8 cellular contexts compared by ENCODE assay signal in genomic region chr1:37808369-37809319, GRCh38. TPM values are rescaled to one million over a fixed set of nuclear protein-coding genes. Genes with fewer than 3 reads are reported as not detected.
DNase-seq lines count a peak whose midpoint lies in the region; ATAC-seq and TF ChIP-seq lines count a peak whose summit lies in the region.

No MANE protein-coding gene starts in this region.

- ATAC-seq in GM19438 (IDR thresholded peaks at IDR 0.05; ENCODE audit: low read depth, unreplicated experiment) (peak; percentile 45), HG03457 (IDR thresholded peaks at IDR 0.05; ENCODE audit: unreplicated experiment) (peak; percentile 27), Right ventricle myocardium superior (ENCODE audit: poor library complexity) (peak; percentile 90)

- H3K27ac ChIP-seq in adrenal gland = peak overlapping the region; percentile 75 to 98 (median 93)

- H3K9me3 ChIP-seq in adrenal gland (replicated peaks in 1 of 3) = no peaks in the 10 kb centered on the region

- peak; percentile 63 for DNase-seq in DMS153 treated with DMSO at 0.1 percent for 48 hours (lab: John Stamatoyannopoulos, UW; ENCODE audit: unreplicated experiment)
- DNase-seq in NOMO-1 treated with dmso at 0.1 percent for 144 hours (lab: John Stamatoyannopoulos, UW; ENCODE audit: unreplicated experiment) = peak; percentile 36
- DNase-seq in adrenal gland = peak; percentile 62 to 88 (median 81)
- DNase-seq in Right ventricle myocardium superior = peak; percentile 80
- DNase-seq in occipital lobe (lab: John Stamatoyannopoulos, UW) = peak; percentile 83
- DNase-seq in central memory CD4-positive, alpha-beta T cell = no peak

- peak; percentile 29 to 68 for TF ChIP-seq POLR2A in adrenal gland (IDR thresholded peaks at IDR 0.05)

- H3K4me1 ChIP-seq in adrenal gland (replicated peaks in 1 of 2) = peaks cover 17 to 39% of the 10 kb centered on the region in 2 donors

- no peak for TF ChIP-seq CTCF in adrenal gland (IDR thresholded peaks at IDR 0.05)

- H3K27me3 ChIP-seq in adrenal gland = no peaks in the 10 kb centered on the region

- H3K36me3 ChIP-seq in adrenal gland (replicated peaks in 1 of 2) = peaks cover 0 to 32% of the 10 kb centered on the region in 2 donors

- H3K4me3 ChIP-seq in adrenal gland = peak overlapping the region in 3 of 4 donors; percentile 74 to 95 (median 84)

- 0 to 4% (median 2%) methylated on average over 1 to 54 of the region's 54 CpGs for WGBS in adrenal gland, 4 donors

- intact Hi-C loops in adrenal gland (cut with DNase I) (loop anchor here in 1 of 2 donors (10.0 kb wide), 1 partner anchor 56 kb away; no protein-coding TSS in a partner anchor), Right ventricle myocardium superior (cut with DNase I) (loop anchor here (2.0 kb wide), 1 partner anchor 50 kb away; the partner anchor contains the start of gene MTF1)

RNA-seq across cellular contexts. Expression of gene YRDC, which starts 0.6 kb away (rescaled TPM):
- total RNA-seq in adrenal gland = 10 to 100 TPM in 6 of 8 donors, 1 to 10 TPM in 2; 8.3 to 31.1 (median 11.3) TPM
- 10 to 100 TPM in 1 of 3 donors, 1 to 10 TPM in 2; 5.4 to 14.0 (median 7.2) TPM for polyA plus RNA-seq in adrenal gland
- total RNA-seq in Right ventricle myocardium superior = 4.5 TPM
- total RNA-seq in occipital lobe = 14.3 TPM

RNA-seq across cellular contexts. Expression of gene C1orf122, which starts 1.1 kb away (rescaled TPM):
- total RNA-seq in adrenal gland (100 to 1,000 TPM in 3 of 8 donors, 10 to 100 TPM in 5; 54.8 to 173 (median 90.7) TPM), Right ventricle myocardium superior (52.2 TPM), occipital lobe (10.3 TPM)
- 10 to 100 TPM; 21.0 to 87.0 (median 57.7) TPM for polyA plus RNA-seq in adrenal gland

RNA-seq across cellular contexts. Expression of gene MANEAL, which starts 15.0 kb away (rescaled TPM):
- 10 to 100 TPM in 2 of 8 donors, 1 to 10 TPM in 6; 4.9 to 12.0 (median 9.1) TPM for total RNA-seq in adrenal gland
- 10 to 100 TPM in 1 of 3 donors, 1 to 10 TPM in 2; 4.0 to 13.1 (median 4.4) TPM for polyA plus RNA-seq in adrenal gland
- 0.91 TPM for total RNA-seq in Right ventricle myocardium superior
- 30.7 TPM for total RNA-seq in occipital lobe

RNA-seq across cellular contexts. Expression of gene EPHA10, which starts 43.7 kb away (rescaled TPM):
- under 1 TPM; 0.06 to 0.90 (median 0.56) TPM for total RNA-seq in adrenal gland
- 1 to 10 TPM in 1 of 3 donors, under 1 TPM in 2; 0.22 to 3.9 (median 0.40) TPM for polyA plus RNA-seq in adrenal gland
- 0.13 TPM for total RNA-seq in Right ventricle myocardium superior
- total RNA-seq in occipital lobe = 10.1 TPM

RNA-seq across cellular contexts. Expression of gene MTF1, which starts 50.7 kb away (rescaled TPM):
- total RNA-seq in adrenal gland (10 to 100 TPM in 4 of 8 donors, 1 to 10 TPM in 4; 3.7 to 28.0 (median 11.6) TPM), Right ventricle myocardium superior (12.5 TPM), occipital lobe (3.1 TPM)
- 1 to 10 TPM; 1.4 to 9.8 (median 2.3) TPM for polyA plus RNA-seq in adrenal gland

Comparison
In these comparisons a context has a peak if more than half of its experiments do, and no peak if none do; other contexts are left out.
1. ATAC-seq: peak in every context shown above with its lines; median percentile 90 in Right ventricle myocardium superior; 45 in GM19438; 27 in HG03457.